35 cellular contexts compared by ENCODE assay signal in genomic region chr5:119123280-119123679, GRCh38.
"Had no signal": no experiment of that assay in that cellular context is flagged by ENCODE, and none has a peak within 500 bp of the region (broad histone marks: within the 10 kb centered on the region; RNA-seq: fewer than 3 reads in every experiment).

No MANE protein-coding gene starts in this region.

- H3K4me2 ChIP-seq: KMS-11 had no signal

- H3K9ac ChIP-seq: KMS-11 had no signal

- H3K27ac ChIP-seq: KMS-11 had no signal

- H3K27me3 ChIP-seq: MG63 had no signal

- DNase-seq: Karpas-422, Kasumi-1, MG63, MM.1S, MV-4-11, NCI-H1048, NCI-H1092, NCI-H1092 treated with DMSO at 0.1 percent for 48 hours, NCI-H1105, NCI-H1105 treated with DMSO at 0.1 percent for 48 hours, NCI-H1417, NCI-H1417 treated with DMSO at 0.1 percent for 48 hours, NCI-H1436, NCI-H1436 treated with DMSO at 0.1 percent for 48 hours, NCI-H146, NCI-H1694, NCI-H1694 treated with DMSO at 0.1 percent for 48 hours, NCI-H187, NCI-H187 treated with DMSO at 0.1 percent for 48 hours, NCI-H1930, NCI-H2029, NCI-H2029 treated with DMSO at 0.1 percent for 48 hours, NCI-H2081, NCI-H2081 treated with DMSO at 0.1 percent for 48 hours, NCI-H2107, NCI-H2171, NCI-H2171 treated with DMSO at 0.1 percent for 48 hours, NCI-H2227 treated with DMSO at 0.1 percent for 48 hours, NCI-H226, NCI-H345, NCI-H446, NCI-H446 treated with DMSO at 0.1 percent for 48 hours, NCI-H510A, NCI-H510A treated with DMSO at 0.1 percent for 48 hours had no signal

- H3K4me3 ChIP-seq: MG63 had no signal

- H3K9me3 ChIP-seq: MG63 had no signal
